In genomic region chr11:79438631-79439429, GRCh38 we compare ENCODE assay signal across 9 cellular contexts. TPM values are rescaled to one million over a fixed set of nuclear protein-coding genes. Genes with fewer than 3 reads are reported as not detected.
DNase-seq lines count a peak whose midpoint lies in the region; ATAC-seq and TF ChIP-seq lines count a peak whose summit lies in the region.
"Had no signal": no experiment of that assay in that cellular context is flagged by ENCODE, and none has a peak within 500 bp of the region (broad histone marks: within the 10 kb centered on the region; RNA-seq: fewer than 3 reads in every experiment).

No MANE protein-coding gene starts in this region.

- peak; percentile 7 for DNase-seq in stimulated activated CD4-positive, alpha-beta T cell treated with anti-CD3 and anti-CD28 coated beads, Interleukin-15, amount 100 ng/mL, for 24 hours
- DNase-seq in stimulated activated CD4-positive, alpha-beta T cell treated with anti-CD3 and anti-CD28 coated beads, Interleukin-4, amount 100 ng/mL, for 1 hour, result no peak
- DNase-seq in brain microvascular endothelial cell (no peak), kidney tubule cell (ENCODE audit: low spot score) (peak; percentile 47), upper lobe of left lung (peak in 1 of 2 donors; percentile 64)

- TF ChIP-seq POLR2A in upper lobe of left lung (IDR thresholded peaks at IDR 0.05), result no peak

- TF ChIP-seq CTCF in brain microvascular endothelial cell (IDR thresholded peaks at IDR 0.05; ENCODE audit: low read depth, low read length, missing control alignments) (no peak), upper lobe of left lung (IDR thresholded peaks at IDR 0.05) (no peak)

- H3K27me3 ChIP-seq in brain microvascular endothelial cell (replicated peaks), result peaks cover 34% of the 10 kb centered on the region
- H3K27me3 ChIP-seq in upper lobe of left lung, result peaks cover 0 to 44% (median 24%) of the 10 kb centered on the region in 4 donors

- H3K4me1 ChIP-seq in upper lobe of left lung, result peaks cover 30 to 43% (median 41%) of the 10 kb centered on the region in 4 donors

- ATAC-seq in upper lobe of left lung (ENCODE audit: low FRiP score in 2 of 2) (no peak), HG02973 (IDR thresholded peaks at IDR 0.05; ENCODE audit: unreplicated experiment) (no peak), GM18907 (IDR thresholded peaks at IDR 0.05; ENCODE audit: unreplicated experiment) (no peak)
- no peak for ATAC-seq in activated CD4-positive, CD25-positive, alpha-beta regulatory T cell treated with anti-CD3 and anti-CD28 coated beads, Interleukin-2, amount 50 U/mL, for 24 hours

- H3K4me3 ChIP-seq in brain microvascular endothelial cell (ENCODE audit: low read depth, low read length), result peak overlapping the region; percentile 77
- H3K4me3 ChIP-seq in upper lobe of left lung, result peak overlapping the region; percentile 10 to 54 (median 42)

- WGBS in upper lobe of left lung, 2 donors, result 3 to 6% methylated on average over 14 to 43 of the region's 43 CpGs

- H3K36me3 ChIP-seq in brain microvascular endothelial cell (replicated peaks) (no peaks in the 10 kb centered on the region), upper lobe of left lung (no peaks in the 10 kb centered on the region)

- in situ Hi-C loops in brain microvascular endothelial cell (cut with HindIII; ENCODE audit: low pct_ligation_motif_present, low sequenced_read_pairs), result no loop called here

- no peaks in the 10 kb centered on the region for H3K9me3 ChIP-seq in upper lobe of left lung

- H3K27ac ChIP-seq in brain microvascular endothelial cell (no peak overlapping the region), upper lobe of left lung (peak overlapping the region in 1 of 4 donors; percentile 30)

- no peak for TF ChIP-seq EP300 in upper lobe of left lung (IDR thresholded peaks at IDR 0.05)

RNA-seq across cellular contexts. Expression of gene TENM4, which starts 2.0 kb away (rescaled TPM):
- 10 to 100 TPM in 2 of 6 donors, 1 to 10 TPM in 3, under 1 TPM in 1; 0.11 to 20.0 (median 3.7) TPM for total RNA-seq in upper lobe of left lung
- total RNA-seq: activated CD8-positive, alpha-beta memory T cell treated with anti-CD3 and anti-CD28 coated beads for 36 hours had no signal

Comparison
In these comparisons a context has a peak if more than half of its experiments do, and no peak if none do; other contexts are left out.
1. DNase-seq: peak in stimulated activated CD4-positive, alpha-beta T cell treated with anti-CD3 and anti-CD28 coated beads, Interleukin-15, amount 100 ng/mL, for 24 hours (single experiment) and kidney tubule cell (single experiment); none in stimulated activated CD4-positive, alpha-beta T cell treated with anti-CD3 and anti-CD28 coated beads, Interleukin-4, amount 100 ng/mL, for 1 hour (single experiment) and brain microvascular endothelial cell (single experiment).